ENCODE assay signal across 31 cellular contexts in the genomic region with DNA sequence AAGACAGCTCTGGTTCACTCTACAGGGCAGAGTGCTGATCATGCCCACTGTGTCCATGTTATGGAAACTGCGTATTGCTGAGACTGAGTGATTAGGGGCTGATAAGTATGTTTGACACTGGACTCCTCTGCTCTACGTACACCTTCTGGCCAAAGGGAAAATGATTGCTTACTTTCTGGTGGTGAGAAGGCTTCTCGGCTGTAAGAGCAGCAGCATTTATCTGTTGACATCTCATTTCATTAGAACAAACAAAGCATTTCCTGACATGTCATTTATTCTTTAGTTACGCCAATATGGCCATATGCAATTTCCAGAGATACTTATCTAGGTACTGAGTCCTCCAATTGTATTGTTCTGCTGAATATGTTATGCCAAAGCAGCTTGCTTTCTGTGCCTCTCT. TPM values are rescaled to one million over a fixed set of nuclear protein-coding genes. Genes with fewer than 3 reads are reported as not detected.
DNase-seq lines count a peak whose midpoint lies in the region; ATAC-seq, FAIRE-seq and TF ChIP-seq lines count a peak whose summit lies in the region.
"Had no signal": no experiment of that assay in that cellular context is flagged by ENCODE, and none has a peak within 500 bp of the region (broad histone marks: within the 10 kb centered on the region; RNA-seq: fewer than 3 reads in every experiment).

No MANE protein-coding gene starts in this region.

- no peak overlapping the region for H4K5ac ChIP-seq in mesendoderm (ENCODE audit: low read length)

- no peak overlapping the region for H3K18ac ChIP-seq in mesendoderm (ENCODE audit: low read length)

- H3K27ac ChIP-seq in K562 (ENCODE audit: extremely low read depth, low read depth, low read length) (peak overlapping the region; percentile 1), mesendoderm (ENCODE audit: low read depth, low read length) (no peak overlapping the region)
- H3K27ac ChIP-seq: heart left ventricle, Peyer's patch, SJCRH30 had no signal

- intact Hi-C loops in K562 (cut with micrococcal nuclease): no loop called here

- TF ChIP-seq EP300 in K562 (IDR thresholded peaks at IDR 0.05; ENCODE audit: low read length): no peak

- WGBS in K562 (ENCODE audit: insufficient coverage, low coverage, missing lambda C conversion rate): 3% methylated on average over 4 of the region's 4 CpGs
- WGBS in mesendoderm (ENCODE audit: extremely low coverage, insufficient coverage, low lambda C conversion rate): no CpG with 5 or more reads among the region's 4 CpGs

- H3K27me3 ChIP-seq in K562 (ENCODE audit: control insufficient read depth in 2 of 2, insufficient read depth in 2 of 2, low read length in 2 of 2): no peaks in the 10 kb centered on the region
- H3K27me3 ChIP-seq in mesendoderm (ENCODE audit: insufficient read depth, low read length, poor library complexity): no peaks in the 10 kb centered on the region
- H3K27me3 ChIP-seq: breast epithelium, heart left ventricle, Peyer's patch, SJCRH30 had no signal

- no peak overlapping the region for H2BK15ac ChIP-seq in mesendoderm (replicated peaks; ENCODE audit: low read depth)

- H3K4me1 ChIP-seq in K562 (replicated peaks in 1 of 2; ENCODE audit: control insufficient read depth in 2 of 2, insufficient read depth in 2 of 2, low read length in 2 of 2): peaks cover 23 to 46% of the 10 kb centered on the region in 2 experiments
- no peaks in the 10 kb centered on the region for H3K4me1 ChIP-seq in mesendoderm (ENCODE audit: control insufficient read depth, low read depth, low read length)
- H3K4me1 ChIP-seq: Peyer's patch, SJCRH30 had no signal

- no peak for TF ChIP-seq POLR2A in K562 (conservative IDR thresholded peaks at IDR 0.05)

- H3K79me2 ChIP-seq in K562 (ENCODE audit: control insufficient read depth, insufficient read depth, low read length) (no peaks in the 10 kb centered on the region), mesendoderm (ENCODE audit: control insufficient read depth, insufficient read depth, low read length) (no peaks in the 10 kb centered on the region)

- peak overlapping the region; percentile 18 for H3K56ac ChIP-seq in mesendoderm (ENCODE audit: low read length)

- H3K36me3 ChIP-seq in K562 (ENCODE audit: control insufficient read depth, insufficient read depth, low read length) (0 out of 3 replicates have a peak, but pooled peaks cover 2% of the 10 kb centered on the region), mesendoderm (ENCODE audit: control insufficient read depth, insufficient read depth, low read length) (no peaks in the 10 kb centered on the region)
- H3K36me3 ChIP-seq: breast epithelium, Peyer's patch, SJCRH30 had no signal

- DNase-seq in NCI-H2196 (lab: John Stamatoyannopoulos, UW; ENCODE audit: unreplicated experiment): peak; percentile 16
- DNase-seq in NCI-H2196 treated with DMSO at 0.1 percent for 48 hours (lab: John Stamatoyannopoulos, UW; ENCODE audit: unreplicated experiment): no peak
- peak; percentile 23 for DNase-seq in NCI-H146 (lab: John Stamatoyannopoulos, UW)
- peak in 2 of 4 experiments; percentile 45 to 47 for DNase-seq in K562 (ENCODE audit: extremely low read depth in 1 of 4, low spot score in 3 of 4)
- DNase-seq in mesendoderm: no peak
- DNase-seq in MV-4-11 (lab: John Stamatoyannopoulos, UW): no peak
- no peak for DNase-seq in activated T-cell treated with anti-CD3 and anti-CD28 coated beads, Interleukin-2, amount 50 U/mL, for 48 hours
- DNase-seq: activated CD4-positive, alpha-beta T cell treated with anti-CD3 and anti-CD28 coated beads for 1 hour; activated CD8-positive, alpha-beta T cell treated with anti-CD3 and anti-CD28 coated beads for 36 hours; DMS79; effector CD8-positive, alpha-beta T cell; foreskin fibroblast; GF-D8; heart left ventricle; MM.1S; NCI-H1417 treated with DMSO at 0.1 percent for 48 hours; NCI-H446; Peyer's patch; SJCRH30; stimulated activated CD4-positive, alpha-beta T cell treated with anti-CD3 and anti-CD28 coated beads, Interleukin-12 subunit alpha, Interleukin-12 subunit beta, amount 100 ng/mL, for 4 hours; stimulated activated CD4-positive, alpha-beta T cell treated with anti-CD3 and anti-CD28 coated beads, Interleukin-4, amount 100 ng/mL, for 1 hour; trophoblast cell had no signal

- H3K4ac ChIP-seq in mesendoderm (ENCODE audit: low read depth, low read length): no peak overlapping the region

- H4K20me1 ChIP-seq in K562 (replicated peaks; ENCODE audit: control insufficient read depth, insufficient read depth, low read length): no peaks in the 10 kb centered on the region

- no TSS peak for BruUV-seq in K562 (replicated peaks; lab: Mats Ljungman, UMichigan)

- no peaks in the 10 kb centered on the region for H3K79me1 ChIP-seq in mesendoderm (ENCODE audit: low read length)

- FAIRE-seq in K562 (lab: Jason Lieb, UNC): peak; percentile 67
- FAIRE-seq: TTC549 had no signal

- no peak overlapping the region for H4K8ac ChIP-seq in mesendoderm (ENCODE audit: low read depth, low read length)

- POLR2A ChIA-PET in K562 (lab: Yijun Ruan, JAX): interaction anchor here (1.1 kb wide), 2 partner anchors 10 to 14 kb away, joined by 3 read pairs; partner anchors contain the start of gene CNOT8

- TF ChIP-seq RAD21 in K562 (CRISPR knock-in tag; conservative IDR thresholded peaks at IDR 0.05 in 1 of 2, IDR thresholded peaks at IDR 0.05 in 1 of 2): peak in 1 of 2 experiments; percentile 16; a peak in 1 of 4 replicates

- peak overlapping the region in 1 of 2 experiments; percentile 20; a peak in 1 of 4 replicates for H3K9ac ChIP-seq in K562 (ENCODE audit: insufficient read depth in 1 of 2, low read depth in 2 of 2, low read length in 2 of 2)
- H3K9ac ChIP-seq in mesendoderm (ENCODE audit: low read length): no peak overlapping the region

- H3K4me3 ChIP-seq in K562 (no peak overlapping the region), mesendoderm (ENCODE audit: low read length) (no peak overlapping the region)
- H3K4me3 ChIP-seq: breast epithelium, heart left ventricle, lung, Peyer's patch, SJCRH30 had no signal

- ATAC-seq in K562: peak; percentile 57
- no peak for ATAC-seq in GM18861 (IDR thresholded peaks at IDR 0.05; ENCODE audit: unreplicated experiment)
- ATAC-seq: activated CD8-positive, alpha-beta T cell treated with anti-CD3 and anti-CD28 coated beads for 36 hours; esophagus mucosa; sciatic nerve had no signal

- H3K4me2 ChIP-seq in K562 (ENCODE audit: insufficient read depth, low read length) (peak overlapping the region; percentile 57; the same call in 1 of the 2 replicates), mesendoderm (ENCODE audit: low read length) (no peak overlapping the region)

- in situ Hi-C loops in K562 (cut with MboI): no loop called here

- H2AK5ac ChIP-seq in mesendoderm (ENCODE audit: low read length): no peak overlapping the region

- no peak overlapping the region for H3K23ac ChIP-seq in mesendoderm (ENCODE audit: low read length)

- H2BK120ac ChIP-seq in mesendoderm (ENCODE audit: low read depth, low read length): no peak overlapping the region

- H2BK5ac ChIP-seq in mesendoderm (ENCODE audit: low read length): no peak overlapping the region

- CTCF ChIA-PET in K562 (lab: Yijun Ruan, JAX; ENCODE audit: low intra/inter-chr PET ratio): no interaction called here

- no peaks in the 10 kb centered on the region for H3K9me1 ChIP-seq in K562 (ENCODE audit: control insufficient read depth, insufficient read depth, low read length)

- no peaks in the 10 kb centered on the region for H3K9me3 ChIP-seq in K562 (replicated peaks; ENCODE audit: control insufficient read depth, insufficient read depth, low read depth, low read length)
- H3K9me3 ChIP-seq: breast epithelium, heart left ventricle, Peyer's patch, SJCRH30 had no signal

- TF ChIP-seq CTCF in K562 (IDR thresholded peaks at IDR 0.05 in 2 of 3, conservative IDR thresholded peaks at IDR 0.05 in 1 of 3; ENCODE audit: insufficient read depth in 2 of 3, low read depth in 1 of 3, low read length in 3 of 3): no peak

- H2AFZ ChIP-seq in K562 (ENCODE audit: low read depth, low read length): peak overlapping the region; percentile 78

RNA-seq across cellular contexts. Expression of gene FAXDC2, which starts 5.6 kb away (rescaled TPM):
- 48.9 and 53.4 TPM in 2 replicates for total RNA-seq in K562 (2011; cell fraction: chromatin; rRNA removed; ENCODE audit: low replicate concordance)
- total RNA-seq in K562 (2011; cell fraction: nucleolus; rRNA removed): 32.5 and 34.2 TPM in 2 replicates
- total RNA-seq in K562 (2011; cell fraction: nucleoplasm; rRNA removed): 47.6 and 48.8 TPM in 2 replicates
- total RNA-seq in K562 (2014; rRNA removed) (9.8 and 12.1 TPM in 2 replicates), K562 (2014; rRNA removed; fragmentation: Illumina TruSeq; extraction: Trizol) (14.3 and 16.2 TPM in 2 replicates), K562 (2015; rRNA removed; fragmentation: Illumina TruSeq; extraction: Trizol) (6.2 and 7.4 TPM in 2 replicates), K562 (2021) (12.0 and 13.1 TPM in 2 replicates)
- polyA plus RNA-seq in K562 (2011; rRNA removed) (21.4 and 24.0 TPM in 2 replicates), K562 (2014; fragmentation: Illumina TruSeq; extraction: Trizol) (23.7 and 30.0 TPM in 2 replicates), K562 (2014; fragmentation: Nextera tagmentation; extraction: Ambion mirVana) (1 to 10 TPM; 2.4 to 3.5 TPM), K562 (2014; rRNA removed) (9.9 and 13.8 TPM in 2 replicates)
- 28.0 and 29.5 TPM in 2 replicates for polyA plus RNA-seq in K562 (2011; cell fraction: cytosol; rRNA removed)
- 39.8 and 42.0 TPM in 2 replicates for polyA plus RNA-seq in K562 (2011; cell fraction: nucleus; rRNA removed)
- polyA plus RNA-seq in K562 (2012): 14.7 and 16.6 TPM in 2 replicates
- polyA minus RNA-seq in K562 (2011; rRNA and poly(A)+ RNA removed): 25.9 and 26.6 TPM in 2 replicates
- 15.1 and 17.7 TPM in 2 replicates for polyA minus RNA-seq in K562 (2011; cell fraction: cytosol; rRNA and poly(A)+ RNA removed)
- 12.1 and 15.7 TPM in 2 replicates for polyA minus RNA-seq in K562 (2011; cell fraction: nucleus; rRNA and poly(A)+ RNA removed)
- 0.60 TPM for polyA plus RNA-seq in mesendoderm (2013, experiment 1 of 2)
- 0.77 TPM for polyA plus RNA-seq in mesendoderm (2013, experiment 2 of 2)
- total RNA-seq: A673; activated CD8-positive, alpha-beta T cell treated with anti-CD3 and anti-CD28 coated beads for 36 hours; activated T-helper 2 cell treated with anti-CD3 and anti-CD28 coated beads, Interferon-gamma antibody, Interleukin-2, Interleukin-4, amounts not matched to agents 10 μg/mL and 5 μg/mL and 100 μg/mL, durations not matched to agents 14 hours and 24 hours and 36 hours; T-helper 1 cell treated with Interleukin-12 subunit alpha and Interleukin-12 subunit beta and Interleukin-4 antibody, amounts not matched to agents 30 ng/mL and 1 ng/mL, for 36 hours had no signal

RNA-seq across cellular contexts. Expression of gene CNOT8, which starts 13.6 kb away (rescaled TPM):
- 33.1 and 62.7 TPM in 2 replicates for total RNA-seq in K562 (2011; cell fraction: chromatin; rRNA removed; ENCODE audit: low replicate concordance)
- 21.3 and 25.4 TPM in 2 replicates for total RNA-seq in K562 (2011; cell fraction: nucleolus; rRNA removed)
- 30.8 and 33.4 TPM in 2 replicates for total RNA-seq in K562 (2011; cell fraction: nucleoplasm; rRNA removed)
- total RNA-seq in K562 (2014; rRNA removed) (52.6 and 55.4 TPM in 2 replicates), K562 (2014; rRNA removed; fragmentation: Illumina TruSeq; extraction: Trizol) (53.6 and 64.3 TPM in 2 replicates), K562 (2015; rRNA removed; fragmentation: Illumina TruSeq; extraction: Trizol) (40.2 and 42.0 TPM in 2 replicates), K562 (2021) (47.7 and 51.8 TPM in 2 replicates)
- polyA plus RNA-seq in K562 (2011; rRNA removed) (67.7 and 68.9 TPM in 2 replicates), K562 (2014; fragmentation: Illumina TruSeq; extraction: Trizol) (56.6 and 60.5 TPM in 2 replicates), K562 (2014; fragmentation: Nextera tagmentation; extraction: Ambion mirVana) (10 to 100 TPM; 15.2 to 17.5 TPM), K562 (2014; rRNA removed) (49.7 and 52.1 TPM in 2 replicates)
- 39.2 and 66.3 TPM in 2 replicates for polyA plus RNA-seq in K562 (2011; cell fraction: cytosol; rRNA removed)
- 28.0 and 43.7 TPM in 2 replicates for polyA plus RNA-seq in K562 (2011; cell fraction: nucleus; rRNA removed)
- polyA plus RNA-seq in K562 (2012): 37.9 and 38.1 TPM in 2 replicates
- 83.4 and 86.5 TPM in 2 replicates for polyA minus RNA-seq in K562 (2011; rRNA and poly(A)+ RNA removed)
- polyA minus RNA-seq in K562 (2011; cell fraction: cytosol; rRNA and poly(A)+ RNA removed): 24.7 and 34.5 TPM in 2 replicates
- 10.9 and 20.1 TPM in 2 replicates for polyA minus RNA-seq in K562 (2011; cell fraction: nucleus; rRNA and poly(A)+ RNA removed)
- 33.3 TPM for polyA plus RNA-seq in mesendoderm (2013, experiment 1 of 2)
- polyA plus RNA-seq in mesendoderm (2013, experiment 2 of 2): 31.8 TPM

Comparison
In these comparisons a context has a peak if more than half of its experiments do, and no peak if none do; other contexts are left out.
1. DNase-seq: peak in NCI-H2196 (single experiment) and NCI-H146 (single experiment); none in NCI-H2196 treated with DMSO at 0.1 percent for 48 hours (single experiment), mesendoderm (single experiment), MV-4-11 (single experiment) and activated T-cell treated with anti-CD3 and anti-CD28 coated beads, Interleukin-2, amount 50 U/mL, for 48 hours (0 of 2).